Comparison of ENCODE assay signal across 23 cellular contexts in genomic region chr9:108972626-108973209, GRCh38. TPM values are rescaled to one million over a fixed set of nuclear protein-coding genes. Genes with fewer than 3 reads are reported as not detected.
DNase-seq lines count a peak whose midpoint lies in the region; ATAC-seq and TF ChIP-seq lines count a peak whose summit lies in the region.
"Had no signal": no experiment of that assay in that cellular context is flagged by ENCODE, and none has a peak within 500 bp of the region (broad histone marks: within the 10 kb centered on the region; RNA-seq: fewer than 3 reads in every experiment).

No MANE protein-coding gene starts in this region.

- no peak for TF ChIP-seq POLR2A in uterus (IDR thresholded peaks at IDR 0.05)

- DNase-seq in A673 (ENCODE audit: low spot score) (peak; percentile 27), SK-N-MC (ENCODE audit: low read depth, low spot score) (no peak), fibroblast of mammary gland (ENCODE audit: low read depth) (peak; percentile 58), iris pigment epithelial cell (ENCODE audit: low read depth) (peak; percentile 25), foreskin keratinocyte (no peak), iPS-NIHi7 (ENCODE audit: extremely low spot score) (no peak), NCI-H510A treated with DMSO at 0.1 percent for 48 hours (lab: John Stamatoyannopoulos, UW) (no peak), uterus (no peak)
- DNase-seq: 8988T; activated CD4-positive, alpha-beta T cell treated with anti-CD3 and anti-CD28 coated beads, Interleukin-2, amount 10 ng/mL, durations not matched to agents 7 days and 5 days; activated CD8-positive, alpha-beta memory T cell treated with anti-CD3 and anti-CD28 coated beads, Interleukin-2, amount 50 U/mL, for 48 hours; activated gamma-delta T cell treated with Interleukin-2 at 50 U/mL for 16 hours; CD4-positive, alpha-beta T cell; colonic mucosa; H7; islet precursor cell; naive thymus-derived CD8-positive, alpha-beta T cell; NCI-H187 treated with DMSO at 0.1 percent for 48 hours; NCI-H446; posterior cingulate gyrus; spleen; stimulated activated CD8-positive, alpha-beta memory T cell treated with anti-CD3 and anti-CD28 coated beads, Interleukin-4, amount 100 ng/mL, for 48 hours had no signal

- H3K36me3 ChIP-seq in A673 (ENCODE audit: insufficient read depth, low read length, poor library complexity, severe bottlenecking) (peaks cover 14% of the 10 kb centered on the region), SK-N-MC (ENCODE audit: insufficient read depth, low read length) (peaks cover 14% of the 10 kb centered on the region), uterus (no peaks in the 10 kb centered on the region)
- H3K36me3 ChIP-seq: colonic mucosa had no signal

- peak overlapping the region; percentile 2 for H3K9ac ChIP-seq in SK-N-MC (ENCODE audit: insufficient read length)

- H3K9me3 ChIP-seq in A673 (ENCODE audit: low read depth, low read length, poor library complexity, severe bottlenecking) (no peaks in the 10 kb centered on the region), SK-N-MC (ENCODE audit: low read depth, low read length) (no peaks in the 10 kb centered on the region), uterus (no peaks in the 10 kb centered on the region)
- H3K9me3 ChIP-seq: colonic mucosa had no signal

- POLR2A ChIA-PET in A673 (lab: Charles Lee; ENCODE audit: low non-redundant PET) = no interaction called here

- H3K4me3 ChIP-seq in A673 (ENCODE audit: low read depth, low read length, poor library complexity, severe bottlenecking) (no peak overlapping the region), SK-N-MC (peak overlapping the region; percentile 29), fibroblast of mammary gland (ENCODE audit: control insufficient read depth, low read depth, low read length) (no peak overlapping the region), uterus (no peak overlapping the region)
- H3K4me3 ChIP-seq: colonic mucosa, spleen had no signal

- intact Hi-C loops in A673 (cut with micrococcal nuclease; ENCODE audit: unreplicated experiment) = no loop called here
- intact Hi-C loops in uterus (cut with DNase I; ENCODE audit: low total_unique reads) = no loop called here

- H3K4me1 ChIP-seq in A673 (ENCODE audit: insufficient read depth, low read length, poor library complexity, severe bottlenecking) = peaks cover 14% of the 10 kb centered on the region
- no peaks in the 10 kb centered on the region for H3K4me1 ChIP-seq in foreskin keratinocyte
- H3K4me1 ChIP-seq in uterus = peaks cover 0 to 8% of the 10 kb centered on the region in 2 donors
- H3K4me1 ChIP-seq: colonic mucosa had no signal

- no peaks in the 10 kb centered on the region for H3K27me3 ChIP-seq in A673 (replicated peaks; ENCODE audit: insufficient read depth, low read depth, low read length, poor library complexity)
- H3K27me3 ChIP-seq in foreskin keratinocyte = no peaks in the 10 kb centered on the region
- no peaks in the 10 kb centered on the region for H3K27me3 ChIP-seq in uterus
- H3K27me3 ChIP-seq: colonic mucosa, spleen had no signal

- no peak for TF ChIP-seq CTCF in A673 (conservative IDR thresholded peaks at IDR 0.05; ENCODE audit: low read depth, low read length)
- TF ChIP-seq CTCF in fibroblast of mammary gland (conservative IDR thresholded peaks at IDR 0.05; ENCODE audit: control insufficient read depth, insufficient read depth, low read depth, low read length) = no peak
- TF ChIP-seq CTCF in foreskin keratinocyte (conservative IDR thresholded peaks at IDR 0.05) = no peak
- TF ChIP-seq CTCF in uterus (IDR thresholded peaks at IDR 0.05) = no peak

- ATAC-seq in foreskin keratinocyte = no peak
- ATAC-seq: naive thymus-derived CD8-positive, alpha-beta T cell had no signal

- peak overlapping the region; percentile 22 for H3K27ac ChIP-seq in A673 (ENCODE audit: low read depth, low read length, poor library complexity, severe bottlenecking)
- peak overlapping the region; percentile 73 for H3K27ac ChIP-seq in SK-N-MC
- no peak overlapping the region for H3K27ac ChIP-seq in foreskin keratinocyte
- peak overlapping the region in 1 of 2 donors; percentile 68 for H3K27ac ChIP-seq in uterus
- H3K27ac ChIP-seq: colonic mucosa, RWPE1, spleen had no signal

- BruUV-seq in A673 (replicated peaks; lab: Mats Ljungman, UMichigan) = no TSS peak

- CTCF ChIA-PET in A673 (lab: Charles Lee) = no interaction called here

RNA-seq across cellular contexts. Expression of gene ABITRAM, which starts 38.5 kb away (rescaled TPM):
- 20.2 and 20.7 TPM in 2 replicates for total RNA-seq in A673 (2021)
- total RNA-seq in foreskin keratinocyte = 11.6 and 11.8 TPM in 2 replicates
- polyA plus RNA-seq in foreskin keratinocyte = 9.8 and 10.2 TPM in 2 replicates
- 10 to 100 TPM in 1 of 4 donors, 1 to 10 TPM in 3; 1.3 to 13.1 (median 6.3) TPM for total RNA-seq in uterus

RNA-seq across cellular contexts. Expression of gene ELP1, which starts 38.8 kb away (rescaled TPM):
- total RNA-seq in A673 (2021) (34.1 and 38.7 TPM in 2 replicates), foreskin keratinocyte (33.4 and 39.3 TPM in 2 replicates), uterus (10 to 100 TPM in 3 of 4 donors, 1 to 10 TPM in 1; 5.0 to 71.2 (median 36.2) TPM)
- 14.8 and 17.5 TPM in 2 replicates for polyA plus RNA-seq in foreskin keratinocyte

RNA-seq across cellular contexts. Expression of gene CTNNAL1, which starts 40.6 kb away (rescaled TPM):
- total RNA-seq in A673 (2021) (72.0 and 72.5 TPM in 2 replicates), foreskin keratinocyte (154 and 199 TPM in 2 replicates), uterus (10 to 100 TPM; 32.3 to 62.0 (median 41.4) TPM)
- polyA plus RNA-seq in foreskin keratinocyte = 122 and 168 TPM in 2 replicates

Comparison
In these comparisons a context has a peak if more than half of its experiments do, and no peak if none do; other contexts are left out.
1. DNase-seq: peak in A673 (single experiment), fibroblast of mammary gland (single experiment) and iris pigment epithelial cell (single experiment); none in SK-N-MC (single experiment), foreskin keratinocyte (0 of 2), iPS-NIHi7 (single experiment), NCI-H510A treated with DMSO at 0.1 percent for 48 hours (single experiment) and uterus (0 of 2).